Comparison of ENCODE assay signal across 1 cellular context in the genomic region with DNA sequence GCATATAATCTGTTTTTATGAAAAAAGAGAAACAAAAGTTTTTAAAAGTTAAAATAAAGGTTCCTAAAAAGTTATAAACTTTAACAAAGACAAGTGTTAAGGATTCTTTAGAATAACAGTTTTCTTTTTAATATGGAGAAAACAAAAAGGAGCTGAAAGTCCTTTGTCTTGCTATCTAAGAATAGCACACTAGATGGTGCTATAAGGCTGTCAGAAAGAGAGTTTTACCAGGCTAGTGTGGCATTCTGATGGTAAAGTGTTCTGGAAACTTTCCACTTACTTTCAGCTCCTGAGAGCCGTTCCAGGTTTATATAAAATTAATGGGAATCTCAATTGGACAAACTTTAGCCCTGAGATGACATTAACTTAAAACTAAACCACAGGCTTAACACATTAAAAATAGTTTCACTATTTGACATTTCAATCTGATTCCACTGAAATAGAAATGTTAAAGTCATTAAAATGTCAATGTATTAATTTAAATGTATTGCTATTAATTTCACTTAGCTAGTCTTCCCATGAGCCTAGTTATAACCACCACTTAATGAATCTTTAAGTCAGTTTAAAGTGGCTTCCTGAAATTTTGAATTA.
TF ChIP-seq lines count a peak whose summit lies in the region.

No MANE protein-coding gene starts in this region.

TF ChIP-seq in K562, 482 proteins besides CTCF, POLR2A, EP300 and RAD21 (continued from another document):
- TF ChIP-seq, protein P1, sequence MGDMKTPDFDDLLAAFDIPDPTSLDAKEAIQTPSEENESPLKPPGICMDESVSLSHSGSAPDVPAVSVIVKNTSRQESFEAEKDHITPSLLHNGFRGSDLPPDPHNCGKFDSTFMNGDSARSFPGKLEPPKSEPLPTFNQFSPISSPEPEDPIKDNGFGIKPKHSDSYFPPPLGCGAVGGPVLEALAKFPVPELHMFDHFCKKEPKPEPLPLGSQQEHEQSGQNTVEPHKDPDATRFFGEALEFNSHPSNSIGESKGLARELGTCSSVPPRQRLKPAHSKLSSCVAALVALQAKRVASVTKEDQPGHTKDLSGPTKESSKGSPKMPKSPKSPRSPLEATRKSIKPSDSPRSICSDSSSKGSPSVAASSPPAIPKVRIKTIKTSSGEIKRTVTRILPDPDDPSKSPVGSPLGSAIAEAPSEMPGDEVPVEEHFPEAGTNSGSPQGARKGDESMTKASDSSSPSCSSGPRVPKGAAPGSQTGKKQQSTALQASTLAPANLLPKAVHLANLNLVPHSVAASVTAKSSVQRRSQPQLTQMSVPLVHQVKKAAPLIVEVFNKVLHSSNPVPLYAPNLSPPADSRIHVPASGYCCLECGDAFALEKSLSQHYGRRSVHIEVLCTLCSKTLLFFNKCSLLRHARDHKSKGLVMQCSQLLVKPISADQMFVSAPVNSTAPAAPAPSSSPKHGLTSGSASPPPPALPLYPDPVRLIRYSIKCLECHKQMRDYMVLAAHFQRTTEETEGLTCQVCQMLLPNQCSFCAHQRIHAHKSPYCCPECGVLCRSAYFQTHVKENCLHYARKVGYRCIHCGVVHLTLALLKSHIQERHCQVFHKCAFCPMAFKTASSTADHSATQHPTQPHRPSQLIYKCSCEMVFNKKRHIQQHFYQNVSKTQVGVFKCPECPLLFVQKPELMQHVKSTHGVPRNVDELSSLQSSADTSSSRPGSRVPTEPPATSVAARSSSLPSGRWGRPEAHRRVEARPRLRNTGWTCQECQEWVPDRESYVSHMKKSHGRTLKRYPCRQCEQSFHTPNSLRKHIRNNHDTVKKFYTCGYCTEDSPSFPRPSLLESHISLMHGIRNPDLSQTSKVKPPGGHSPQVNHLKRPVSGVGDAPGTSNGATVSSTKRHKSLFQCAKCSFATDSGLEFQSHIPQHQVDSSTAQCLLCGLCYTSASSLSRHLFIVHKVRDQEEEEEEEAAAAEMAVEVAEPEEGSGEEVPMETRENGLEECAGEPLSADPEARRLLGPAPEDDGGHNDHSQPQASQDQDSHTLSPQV (IDR thresholded peaks at IDR 0.05), result 0 out of 2 replicates have a peak, but pooled peaks have one; percentile 37
- 0 out of 2 replicates have a peak, but pooled peaks have one; percentile 57 for TF ChIP-seq SMC3 (conservative IDR thresholded peaks at IDR 0.05; ENCODE audit: insufficient read depth, low read depth, low read length)
- no peak for TF ChIP-seq ZFPM2 (CRISPR knock-in tag; IDR thresholded peaks at IDR 0.05)
- TF ChIP-seq, protein P2, sequence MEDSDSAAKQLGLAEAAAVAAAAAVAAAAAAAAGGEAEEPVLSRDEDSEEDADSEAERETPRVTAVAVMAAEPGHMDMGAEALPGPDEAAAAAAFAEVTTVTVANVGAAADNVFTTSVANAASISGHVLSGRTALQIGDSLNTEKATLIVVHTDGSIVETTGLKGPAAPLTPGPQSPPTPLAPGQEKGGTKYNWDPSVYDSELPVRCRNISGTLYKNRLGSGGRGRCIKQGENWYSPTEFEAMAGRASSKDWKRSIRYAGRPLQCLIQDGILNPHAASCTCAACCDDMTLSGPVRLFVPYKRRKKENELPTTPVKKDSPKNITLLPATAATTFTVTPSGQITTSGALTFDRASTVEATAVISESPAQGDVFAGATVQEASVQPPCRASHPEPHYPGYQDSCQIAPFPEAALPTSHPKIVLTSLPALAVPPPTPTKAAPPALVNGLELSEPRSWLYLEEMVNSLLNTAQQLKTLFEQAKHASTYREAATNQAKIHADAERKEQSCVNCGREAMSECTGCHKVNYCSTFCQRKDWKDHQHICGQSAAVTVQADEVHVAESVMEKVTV (CRISPR knock-in tag; IDR thresholded peaks at IDR 0.05), result peak; percentile 81
- no peak for TF ChIP-seq TARDBP (IDR thresholded peaks at IDR 0.05)
- TF ChIP-seq ZNF76 (CRISPR knock-in tag; IDR thresholded peaks at IDR 0.05; ENCODE audit: borderline replicate concordance), result no peak
- 0 out of 2 replicates have a peak, but pooled peaks have one; percentile 19 for TF ChIP-seq POLR2H (tag; IDR thresholded peaks at IDR 0.05; ENCODE audit: low read depth)
- 0 out of 4 replicates have a peak, but pooled peaks of 1 of the 2 experiments have one; percentile 27 for TF ChIP-seq ARNT (IDR thresholded peaks at IDR 0.05)
